ENCODE assay signal across 9 cellular contexts in genomic region chr5:67015577-67016290, GRCh38.
DNase-seq lines count a peak whose midpoint lies in the region; ATAC-seq, FAIRE-seq and TF ChIP-seq lines count a peak whose summit lies in the region.
"Had no signal": no experiment of that assay in that cellular context is flagged by ENCODE, and none has a peak within 500 bp of the region (broad histone marks: within the 10 kb centered on the region; RNA-seq: fewer than 3 reads in every experiment).

No MANE protein-coding gene starts in this region.

- TF ChIP-seq CTCF in HEK293 (tag by site-specific recombination; IDR thresholded peaks at IDR 0.05) (no peak), fibroblast of villous mesenchyme (IDR thresholded peaks at IDR 0.05; ENCODE audit: insufficient read depth, low read depth, low read length) (no peak)

- peaks cover 33% of the 10 kb centered on the region for H3K4me1 ChIP-seq in HEK293 (ENCODE audit: control insufficient read depth, insufficient read depth, low read length)

- POLR2A ChIA-PET in HEK293 (lab: Yijun Ruan, JAX), result interaction anchor here (2.0 kb wide), 1 partner anchor 11 kb away, joined by 14 read pairs; no protein-coding TSS in a partner anchor

- DNase-seq in RCC 7860 (ENCODE audit: low spot score) (peak; percentile 4), fibroblast of villous mesenchyme (ENCODE audit: low read depth) (peak; percentile 62), renal cortical epithelial cell (ENCODE audit: low read depth) (peak; percentile 52), Ammon's horn (ENCODE audit: low spot score) (no peak), hippocampal formation (lab: John Stamatoyannopoulos, UW) (no peak)

- ATAC-seq in HG02840 (IDR thresholded peaks at IDR 0.05; ENCODE audit: low FRiP score, unreplicated experiment), result no peak
- ATAC-seq in HG02642 (IDR thresholded peaks at IDR 0.05; ENCODE audit: poor library complexity, unreplicated experiment), result no peak

- H3K36me3 ChIP-seq in HEK293 (ENCODE audit: control insufficient read depth in 2 of 2, insufficient read depth in 1 of 2, low read length in 2 of 2), result no peaks in the 10 kb centered on the region
- H3K36me3 ChIP-seq: neural progenitor cell had no signal

- H3K27ac ChIP-seq in HEK293 (ENCODE audit: extremely low read depth, low read depth, low read length), result peak overlapping the region; percentile 43
- H3K27ac ChIP-seq: neural progenitor cell had no signal

- H3K4me3 ChIP-seq in HEK293 (ENCODE audit: low read depth, low read length), result peak overlapping the region; percentile 17
- H3K4me3 ChIP-seq in fibroblast of villous mesenchyme (ENCODE audit: low read depth, low read length), result peak overlapping the region; percentile 32
- H3K4me3 ChIP-seq: neural progenitor cell had no signal

- FAIRE-seq in RCC 7860 (lab: Jason Lieb, UNC), result no peak

- H3K9me3 ChIP-seq in HEK293 (ENCODE audit: control insufficient read depth, insufficient read depth, low read depth, low read length), result no peaks in the 10 kb centered on the region

- CTCF ChIA-PET in HEK293 (lab: Yijun Ruan, JAX), result interaction anchor here (0.6 kb wide), 1 partner anchor 35 kb away, joined by 3 read pairs; no protein-coding TSS in a partner anchor

TF ChIP-seq in HEK293, 187 proteins besides CTCF, POLR2A, EP300 and RAD21 (continues in another document):
- TF ChIP-seq ZNF707 (tag by site-specific recombination; IDR thresholded peaks at IDR 0.05), result no peak
- peak; percentile 95 for TF ChIP-seq ZNF660 (tag by site-specific recombination; IDR thresholded peaks at IDR 0.05)
- no peak for TF ChIP-seq KLF1 (tag by site-specific recombination; IDR thresholded peaks at IDR 0.05)
- TF ChIP-seq ZNF121 (tag by site-specific recombination; IDR thresholded peaks at IDR 0.05), result no peak
- peak; percentile 97 for TF ChIP-seq BCL11A (tag by site-specific recombination; IDR thresholded peaks at IDR 0.05; ENCODE audit: low read depth)
- TF ChIP-seq ZEB2 (tag by site-specific recombination; IDR thresholded peaks at IDR 0.05), result peak; percentile 99
- TF ChIP-seq ZNF19 (tag by site-specific recombination; IDR thresholded peaks at IDR 0.05; ENCODE audit: low read depth), result no peak
- TF ChIP-seq ZNF585B (tag by site-specific recombination; IDR thresholded peaks at IDR 0.05), result no peak
- peak; percentile 97 for TF ChIP-seq ZNF629 (tag by site-specific recombination; IDR thresholded peaks at IDR 0.05)
- no peak for TF ChIP-seq ZNF621 (tag by site-specific recombination; IDR thresholded peaks at IDR 0.05)
- TF ChIP-seq INSM2 (tag by site-specific recombination; IDR thresholded peaks at IDR 0.05), result peak; percentile 97
- no peak for TF ChIP-seq ZNF221 (tag by site-specific recombination; IDR thresholded peaks at IDR 0.05; ENCODE audit: borderline replicate concordance)
- TF ChIP-seq ZNF624 (tag by site-specific recombination; IDR thresholded peaks at IDR 0.05), result no peak
- peak; percentile 62; the same call in 1 of the 2 replicates for TF ChIP-seq KLF17 (tag by site-specific recombination; IDR thresholded peaks at IDR 0.05)
- peak; percentile 73 for TF ChIP-seq ZNF324 (tag by site-specific recombination; IDR thresholded peaks at IDR 0.05)
- no peak for TF ChIP-seq KLF7 (tag by site-specific recombination; IDR thresholded peaks at IDR 0.05; ENCODE audit: borderline replicate concordance)
- 0 out of 2 replicates have a peak, but pooled peaks have one; percentile 48 for TF ChIP-seq MYNN (tag by site-specific recombination; IDR thresholded peaks at IDR 0.05; ENCODE audit: borderline replicate concordance)
- TF ChIP-seq ZNF518A (tag by site-specific recombination; conservative IDR thresholded peaks at IDR 0.05; ENCODE audit: low read depth), result peak; percentile 69; the same call in 1 of the 2 replicates
- TF ChIP-seq ZNF501 (tag by site-specific recombination; IDR thresholded peaks at IDR 0.05), result peak; percentile 52; the same call in 1 of the 2 replicates
- peak; percentile 82 for TF ChIP-seq ZNF580 (tag by site-specific recombination; IDR thresholded peaks at IDR 0.05)
- no peak for TF ChIP-seq ZNF354C (tag by site-specific recombination; IDR thresholded peaks at IDR 0.05; ENCODE audit: borderline replicate concordance, low read depth)
- peak; percentile 82 for TF ChIP-seq ZNF394 (tag by site-specific recombination; IDR thresholded peaks at IDR 0.05; ENCODE audit: borderline replicate concordance)
- peak; percentile 98 for TF ChIP-seq IKZF3 (tag by site-specific recombination; IDR thresholded peaks at IDR 0.05)
- TF ChIP-seq ZBTB21 (tag by site-specific recombination; IDR thresholded peaks at IDR 0.05), result peak; percentile 90
- TF ChIP-seq SP7 (tag by site-specific recombination; IDR thresholded peaks at IDR 0.05), result peak; percentile 99
- TF ChIP-seq ZXDB (tag by site-specific recombination; IDR thresholded peaks at IDR 0.05), result peak; percentile 97
- peak; percentile 85 for TF ChIP-seq KLF10 (tag by site-specific recombination; IDR thresholded peaks at IDR 0.05)
- TF ChIP-seq ZNF488 (tag by site-specific recombination; IDR thresholded peaks at IDR 0.05), result peak; percentile 57; the same call in 1 of the 2 replicates
- TF ChIP-seq REPIN1 (tag by site-specific recombination; IDR thresholded peaks at IDR 0.05; ENCODE audit: low read depth), result no peak

Comparison
In these comparisons a context has a peak if more than half of its experiments do, and no peak if none do; other contexts are left out.
1. DNase-seq: peak in RCC 7860 (single experiment), fibroblast of villous mesenchyme (single experiment) and renal cortical epithelial cell (single experiment); none in Ammon's horn (single experiment) and hippocampal formation (0 of 2).